1 cellular context compared by ENCODE assay signal in the genomic region with DNA sequence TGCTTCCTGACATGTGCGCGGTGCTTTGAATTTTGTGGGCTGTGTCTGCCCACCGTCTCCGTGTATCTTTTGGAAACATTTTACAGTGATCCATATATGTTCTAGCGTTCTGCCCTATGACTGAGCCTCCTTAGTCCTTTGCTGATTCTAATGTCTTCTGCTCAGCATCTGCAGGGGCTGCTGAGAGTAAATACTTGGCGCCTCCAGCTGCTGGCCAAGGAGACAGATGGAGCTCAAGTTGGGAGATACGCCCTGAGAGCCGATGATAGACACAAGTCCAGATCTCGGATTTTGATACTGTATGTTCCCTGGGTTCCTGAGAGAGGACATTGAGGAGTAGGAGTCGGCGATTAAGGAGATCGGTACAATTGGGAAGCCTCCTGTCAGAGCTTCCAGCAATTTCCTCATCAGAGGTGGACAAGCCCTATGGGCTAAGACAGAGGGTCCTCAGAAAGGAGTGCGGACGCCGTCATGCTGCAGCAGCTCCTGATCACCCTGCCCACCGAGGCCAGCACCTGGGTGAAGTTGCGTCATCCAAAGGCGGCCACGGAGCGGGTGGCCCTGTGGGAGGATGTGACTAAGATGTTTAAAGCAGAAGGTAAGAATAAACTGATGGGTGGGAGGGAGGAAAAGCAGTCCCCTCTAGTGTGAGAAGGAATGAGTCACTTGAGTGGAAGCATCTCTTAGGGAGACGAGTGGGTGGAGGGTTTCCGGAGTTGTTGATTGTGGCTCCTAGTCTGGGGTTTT.
TF ChIP-seq lines count a peak whose summit lies in the region.

No MANE protein-coding gene starts in this region.

TF ChIP-seq in HepG2, 621 proteins besides CTCF, POLR2A, EP300 and RAD21 (continues in another document):
- TF ChIP-seq MEIS1 (CRISPR knock-in tag; IDR thresholded peaks at IDR 0.05; ENCODE audit: borderline replicate concordance) (no peak), HNRNPUL1 (IDR thresholded peaks at IDR 0.05; ENCODE audit: low read depth, low read length) (no peak), DMAP1 (CRISPR knock-in tag; IDR thresholded peaks at IDR 0.05) (no peak), ZNF274 (CRISPR knock-in tag; IDR thresholded peaks at IDR 0.05) (peak; percentile 74; the same call in 1 of the 2 replicates), NRL (CRISPR knock-in tag; IDR thresholded peaks at IDR 0.05; ENCODE audit: borderline replicate concordance) (0 out of 2 replicates have a peak, but pooled peaks have one; percentile 43), ZSCAN22 (CRISPR knock-in tag; IDR thresholded peaks at IDR 0.05) (no peak), GATAD2A (CRISPR knock-in tag; IDR thresholded peaks at IDR 0.05) (peak; percentile 52), SOX5 (CRISPR knock-in tag; IDR thresholded peaks at IDR 0.05; ENCODE audit: borderline replicate concordance) (peak; percentile 27; the same call in 1 of the 2 replicates), FIP1L1 (IDR thresholded peaks at IDR 0.05; ENCODE audit: borderline replicate concordance, insufficient read depth, low read depth, low read length) (no peak), ZNF136 (CRISPR knock-in tag; IDR thresholded peaks at IDR 0.05; ENCODE audit: low read depth) (0 out of 2 replicates have a peak, but pooled peaks have one; percentile 58), ZNF430 (CRISPR knock-in tag; IDR thresholded peaks at IDR 0.05) (peak; percentile 35; the same call in 1 of the 2 replicates), ZNF343 (CRISPR knock-in tag; IDR thresholded peaks at IDR 0.05) (peak; percentile 11; the same call in 1 of the 2 replicates), ZNF782 (CRISPR knock-in tag; IDR thresholded peaks at IDR 0.05; ENCODE audit: borderline replicate concordance) (no peak), ZBTB7A (CRISPR knock-in tag; IDR thresholded peaks at IDR 0.05) (no peak), SAP130 (CRISPR knock-in tag; IDR thresholded peaks at IDR 0.05; ENCODE audit: low read depth) (peak; percentile 68; the same call in 1 of the 2 replicates), ZNF556 (CRISPR knock-in tag; IDR thresholded peaks at IDR 0.05; ENCODE audit: borderline replicate concordance) (0 out of 2 replicates have a peak, but pooled peaks have one; percentile 23), CREB1 (IDR thresholded peaks at IDR 0.05) (0 out of 2 replicates have a peak, but pooled peaks have one; percentile 28), CREB1 (CRISPR knock-in tag; IDR thresholded peaks at IDR 0.05) (peak; percentile 71), MIXL1 (CRISPR knock-in tag; IDR thresholded peaks at IDR 0.05) (peak; percentile 10), TAF1 (CRISPR knock-in tag; IDR thresholded peaks at IDR 0.05) (peak; percentile 39; the same call in 1 of the 2 replicates), HMG20A (CRISPR knock-in tag; IDR thresholded peaks at IDR 0.05; ENCODE audit: borderline replicate concordance) (no peak), CCDC6 (CRISPR knock-in tag; IDR thresholded peaks at IDR 0.05) (peak; percentile 56; the same call in 1 of the 2 replicates), ZNF878 (CRISPR knock-in tag; IDR thresholded peaks at IDR 0.05) (peak; percentile 49; the same call in 1 of the 2 replicates), KAT8 (CRISPR knock-in tag; IDR thresholded peaks at IDR 0.05) (0 out of 2 replicates have a peak, but pooled peaks have one; percentile 20), RXRB (CRISPR knock-in tag; IDR thresholded peaks at IDR 0.05; ENCODE audit: borderline replicate concordance) (0 out of 2 replicates have a peak, but pooled peaks have one; percentile 1), NR2C2 (CRISPR knock-in tag; IDR thresholded peaks at IDR 0.05; ENCODE audit: borderline replicate concordance) (no peak), KDM5A (IDR thresholded peaks at IDR 0.05; ENCODE audit: borderline replicate concordance, low read length) (0 out of 2 replicates have a peak, but pooled peaks have one; percentile 48), ATAD3A (CRISPR knock-in tag; IDR thresholded peaks at IDR 0.05) (no peak), CEBPB (IDR thresholded peaks at IDR 0.05; ENCODE audit: borderline replicate concordance, low read depth, low read length) (peak; percentile 93), PHF21A (CRISPR knock-in tag; IDR thresholded peaks at IDR 0.05) (0 out of 2 replicates have a peak, but pooled peaks have one; percentile 15), BCL6 (CRISPR knock-in tag; IDR thresholded peaks at IDR 0.05) (peak; percentile 13; the same call in 1 of the 2 replicates), SPEN (CRISPR knock-in tag; IDR thresholded peaks at IDR 0.05; ENCODE audit: low read depth) (no peak), ZNF350 (CRISPR knock-in tag; IDR thresholded peaks at IDR 0.05; ENCODE audit: borderline replicate concordance, low read depth) (peak; percentile 62; the same call in 1 of the 2 replicates)
- TF ChIP-seq, protein P1, sequence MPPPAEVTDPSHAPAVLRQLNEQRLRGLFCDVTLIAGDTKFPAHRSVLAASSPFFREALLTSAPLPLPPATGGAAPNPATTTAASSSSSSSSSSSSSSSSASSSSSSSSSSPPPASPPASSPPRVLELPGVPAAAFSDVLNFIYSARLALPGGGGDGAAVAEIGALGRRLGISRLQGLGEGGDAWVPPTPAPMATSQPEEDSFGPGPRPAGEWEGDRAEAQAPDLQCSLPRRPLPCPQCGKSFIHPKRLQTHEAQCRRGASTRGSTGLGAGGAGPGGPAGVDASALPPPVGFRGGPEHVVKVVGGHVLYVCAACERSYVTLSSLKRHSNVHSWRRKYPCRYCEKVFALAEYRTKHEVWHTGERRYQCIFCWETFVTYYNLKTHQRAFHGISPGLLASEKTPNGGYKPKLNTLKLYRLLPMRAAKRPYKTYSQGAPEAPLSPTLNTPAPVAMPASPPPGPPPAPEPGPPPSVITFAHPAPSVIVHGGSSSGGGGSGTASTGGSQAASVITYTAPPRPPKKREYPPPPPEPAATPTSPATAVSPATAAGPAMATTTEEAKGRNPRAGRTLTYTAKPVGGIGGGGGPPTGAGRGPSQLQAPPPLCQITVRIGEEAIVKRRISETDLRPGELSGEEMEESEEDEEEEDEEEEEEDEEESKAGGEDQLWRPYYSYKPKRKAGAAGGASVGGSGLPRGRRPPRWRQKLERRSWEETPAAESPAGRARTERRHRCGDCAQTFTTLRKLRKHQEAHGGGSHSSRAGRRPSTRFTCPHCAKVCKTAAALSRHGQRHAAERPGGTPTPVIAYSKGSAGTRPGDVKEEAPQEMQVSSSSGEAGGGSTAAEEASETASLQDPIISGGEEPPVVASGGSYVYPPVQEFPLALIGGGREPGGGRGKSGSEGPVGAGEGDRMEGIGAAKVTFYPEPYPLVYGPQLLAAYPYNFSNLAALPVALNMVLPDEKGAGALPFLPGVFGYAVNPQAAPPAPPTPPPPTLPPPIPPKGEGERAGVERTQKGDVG (CRISPR knock-in tag; IDR thresholded peaks at IDR 0.05; ENCODE audit: borderline replicate concordance), result 0 out of 2 replicates have a peak, but pooled peaks have one; percentile 54
- TF ChIP-seq, protein P2, sequence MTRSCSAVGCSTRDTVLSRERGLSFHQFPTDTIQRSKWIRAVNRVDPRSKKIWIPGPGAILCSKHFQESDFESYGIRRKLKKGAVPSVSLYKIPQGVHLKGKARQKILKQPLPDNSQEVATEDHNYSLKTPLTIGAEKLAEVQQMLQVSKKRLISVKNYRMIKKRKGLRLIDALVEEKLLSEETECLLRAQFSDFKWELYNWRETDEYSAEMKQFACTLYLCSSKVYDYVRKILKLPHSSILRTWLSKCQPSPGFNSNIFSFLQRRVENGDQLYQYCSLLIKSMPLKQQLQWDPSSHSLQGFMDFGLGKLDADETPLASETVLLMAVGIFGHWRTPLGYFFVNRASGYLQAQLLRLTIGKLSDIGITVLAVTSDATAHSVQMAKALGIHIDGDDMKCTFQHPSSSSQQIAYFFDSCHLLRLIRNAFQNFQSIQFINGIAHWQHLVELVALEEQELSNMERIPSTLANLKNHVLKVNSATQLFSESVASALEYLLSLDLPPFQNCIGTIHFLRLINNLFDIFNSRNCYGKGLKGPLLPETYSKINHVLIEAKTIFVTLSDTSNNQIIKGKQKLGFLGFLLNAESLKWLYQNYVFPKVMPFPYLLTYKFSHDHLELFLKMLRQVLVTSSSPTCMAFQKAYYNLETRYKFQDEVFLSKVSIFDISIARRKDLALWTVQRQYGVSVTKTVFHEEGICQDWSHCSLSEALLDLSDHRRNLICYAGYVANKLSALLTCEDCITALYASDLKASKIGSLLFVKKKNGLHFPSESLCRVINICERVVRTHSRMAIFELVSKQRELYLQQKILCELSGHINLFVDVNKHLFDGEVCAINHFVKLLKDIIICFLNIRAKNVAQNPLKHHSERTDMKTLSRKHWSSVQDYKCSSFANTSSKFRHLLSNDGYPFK (CRISPR knock-in tag; IDR thresholded peaks at IDR 0.05; ENCODE audit: borderline replicate concordance), result no peak
- TF ChIP-seq, protein P3, sequence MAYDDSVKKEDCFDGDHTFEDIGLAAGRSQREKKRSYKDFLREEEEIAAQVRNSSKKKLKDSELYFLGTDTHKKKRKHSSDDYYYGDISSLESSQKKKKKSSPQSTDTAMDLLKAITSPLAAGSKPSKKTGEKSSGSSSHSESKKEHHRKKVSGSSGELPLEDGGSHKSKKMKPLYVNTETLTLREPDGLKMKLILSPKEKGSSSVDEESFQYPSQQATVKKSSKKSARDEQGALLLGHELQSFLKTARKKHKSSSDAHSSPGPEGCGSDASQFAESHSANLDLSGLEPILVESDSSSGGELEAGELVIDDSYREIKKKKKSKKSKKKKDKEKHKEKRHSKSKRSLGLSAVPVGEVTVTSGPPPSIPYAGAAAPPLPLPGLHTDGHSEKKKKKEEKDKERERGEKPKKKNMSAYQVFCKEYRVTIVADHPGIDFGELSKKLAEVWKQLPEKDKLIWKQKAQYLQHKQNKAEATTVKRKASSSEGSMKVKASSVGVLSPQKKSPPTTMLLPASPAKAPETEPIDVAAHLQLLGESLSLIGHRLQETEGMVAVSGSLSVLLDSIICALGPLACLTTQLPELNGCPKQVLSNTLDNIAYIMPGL (CRISPR knock-in tag; IDR thresholded peaks at IDR 0.05; ENCODE audit: borderline replicate concordance in 1 of 2, low read depth in 1 of 2), result peak in 1 of 2 experiments; percentile 15; a peak in 1 of 4 replicates
- TF ChIP-seq, protein P4, sequence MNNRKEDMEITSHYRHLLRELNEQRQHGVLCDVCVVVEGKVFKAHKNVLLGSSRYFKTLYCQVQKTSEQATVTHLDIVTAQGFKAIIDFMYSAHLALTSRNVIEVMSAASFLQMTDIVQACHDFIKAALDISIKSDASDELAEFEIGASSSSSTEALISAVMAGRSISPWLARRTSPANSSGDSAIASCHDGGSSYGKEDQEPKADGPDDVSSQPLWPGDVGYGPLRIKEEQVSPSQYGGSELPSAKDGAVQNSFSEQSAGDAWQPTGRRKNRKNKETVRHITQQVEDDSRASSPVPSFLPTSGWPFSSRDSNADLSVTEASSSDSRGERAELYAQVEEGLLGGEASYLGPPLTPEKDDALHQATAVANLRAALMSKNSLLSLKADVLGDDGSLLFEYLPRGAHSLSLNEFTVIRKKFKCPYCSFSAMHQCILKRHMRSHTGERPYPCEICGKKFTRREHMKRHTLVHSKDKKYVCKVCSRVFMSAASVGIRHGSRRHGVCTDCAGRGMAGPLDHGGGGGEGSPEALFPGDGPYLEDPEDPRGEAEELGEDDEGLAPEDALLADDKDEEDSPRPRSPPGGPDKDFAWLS (CRISPR knock-in tag; IDR thresholded peaks at IDR 0.05; ENCODE audit: borderline replicate concordance), result no peak
- TF ChIP-seq, protein P5, sequence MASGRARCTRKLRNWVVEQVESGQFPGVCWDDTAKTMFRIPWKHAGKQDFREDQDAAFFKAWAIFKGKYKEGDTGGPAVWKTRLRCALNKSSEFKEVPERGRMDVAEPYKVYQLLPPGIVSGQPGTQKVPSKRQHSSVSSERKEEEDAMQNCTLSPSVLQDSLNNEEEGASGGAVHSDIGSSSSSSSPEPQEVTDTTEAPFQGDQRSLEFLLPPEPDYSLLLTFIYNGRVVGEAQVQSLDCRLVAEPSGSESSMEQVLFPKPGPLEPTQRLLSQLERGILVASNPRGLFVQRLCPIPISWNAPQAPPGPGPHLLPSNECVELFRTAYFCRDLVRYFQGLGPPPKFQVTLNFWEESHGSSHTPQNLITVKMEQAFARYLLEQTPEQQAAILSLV (CRISPR knock-in tag; IDR thresholded peaks at IDR 0.05; ENCODE audit: borderline replicate concordance), result 0 out of 2 replicates have a peak, but pooled peaks have one; percentile 6
- TF ChIP-seq, protein P6, sequence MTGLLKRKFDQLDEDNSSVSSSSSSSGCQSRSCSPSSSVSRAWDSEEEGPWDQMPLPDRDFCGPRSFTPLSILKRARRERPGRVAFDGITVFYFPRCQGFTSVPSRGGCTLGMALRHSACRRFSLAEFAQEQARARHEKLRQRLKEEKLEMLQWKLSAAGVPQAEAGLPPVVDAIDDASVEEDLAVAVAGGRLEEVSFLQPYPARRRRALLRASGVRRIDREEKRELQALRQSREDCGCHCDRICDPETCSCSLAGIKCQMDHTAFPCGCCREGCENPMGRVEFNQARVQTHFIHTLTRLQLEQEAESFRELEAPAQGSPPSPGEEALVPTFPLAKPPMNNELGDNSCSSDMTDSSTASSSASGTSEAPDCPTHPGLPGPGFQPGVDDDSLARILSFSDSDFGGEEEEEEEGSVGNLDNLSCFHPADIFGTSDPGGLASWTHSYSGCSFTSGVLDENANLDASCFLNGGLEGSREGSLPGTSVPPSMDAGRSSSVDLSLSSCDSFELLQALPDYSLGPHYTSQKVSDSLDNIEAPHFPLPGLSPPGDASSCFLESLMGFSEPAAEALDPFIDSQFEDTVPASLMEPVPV (CRISPR knock-in tag; IDR thresholded peaks at IDR 0.05), result no peak
- TF ChIP-seq, protein P7, sequence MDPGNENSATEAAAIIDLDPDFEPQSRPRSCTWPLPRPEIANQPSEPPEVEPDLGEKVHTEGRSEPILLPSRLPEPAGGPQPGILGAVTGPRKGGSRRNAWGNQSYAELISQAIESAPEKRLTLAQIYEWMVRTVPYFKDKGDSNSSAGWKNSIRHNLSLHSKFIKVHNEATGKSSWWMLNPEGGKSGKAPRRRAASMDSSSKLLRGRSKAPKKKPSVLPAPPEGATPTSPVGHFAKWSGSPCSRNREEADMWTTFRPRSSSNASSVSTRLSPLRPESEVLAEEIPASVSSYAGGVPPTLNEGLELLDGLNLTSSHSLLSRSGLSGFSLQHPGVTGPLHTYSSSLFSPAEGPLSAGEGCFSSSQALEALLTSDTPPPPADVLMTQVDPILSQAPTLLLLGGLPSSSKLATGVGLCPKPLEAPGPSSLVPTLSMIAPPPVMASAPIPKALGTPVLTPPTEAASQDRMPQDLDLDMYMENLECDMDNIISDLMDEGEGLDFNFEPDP (CRISPR knock-in tag; conservative IDR thresholded peaks at IDR 0.05), result no peak
- TF ChIP-seq, protein P8, sequence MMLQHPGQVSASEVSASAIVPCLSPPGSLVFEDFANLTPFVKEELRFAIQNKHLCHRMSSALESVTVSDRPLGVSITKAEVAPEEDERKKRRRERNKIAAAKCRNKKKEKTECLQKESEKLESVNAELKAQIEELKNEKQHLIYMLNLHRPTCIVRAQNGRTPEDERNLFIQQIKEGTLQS (CRISPR knock-in tag; IDR thresholded peaks at IDR 0.05), result peak; percentile 90
- TF ChIP-seq, protein P9, sequence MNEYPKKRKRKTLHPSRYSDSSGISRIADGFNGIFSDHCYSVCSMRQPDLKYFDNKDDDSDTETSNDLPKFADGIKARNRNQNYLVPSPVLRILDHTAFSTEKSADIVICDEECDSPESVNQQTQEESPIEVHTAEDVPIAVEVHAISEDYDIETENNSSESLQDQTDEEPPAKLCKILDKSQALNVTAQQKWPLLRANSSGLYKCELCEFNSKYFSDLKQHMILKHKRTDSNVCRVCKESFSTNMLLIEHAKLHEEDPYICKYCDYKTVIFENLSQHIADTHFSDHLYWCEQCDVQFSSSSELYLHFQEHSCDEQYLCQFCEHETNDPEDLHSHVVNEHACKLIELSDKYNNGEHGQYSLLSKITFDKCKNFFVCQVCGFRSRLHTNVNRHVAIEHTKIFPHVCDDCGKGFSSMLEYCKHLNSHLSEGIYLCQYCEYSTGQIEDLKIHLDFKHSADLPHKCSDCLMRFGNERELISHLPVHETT (CRISPR knock-in tag; conservative IDR thresholded peaks at IDR 0.05), result 0 out of 2 replicates have a peak, but pooled peaks have one; percentile 61
